In genomic region chr7:101814081-101814995, GRCh38 we compare ENCODE assay signal across 7 cellular contexts. TPM values are rescaled to one million over a fixed set of nuclear protein-coding genes. Genes with fewer than 3 reads are reported as not detected.
DNase-seq lines count a peak whose midpoint lies in the region; ATAC-seq and TF ChIP-seq lines count a peak whose summit lies in the region.

No MANE protein-coding gene starts in this region.

- peak; percentile 85 for ATAC-seq in SK-N-SH treated with all-trans-retinoic acid at 6 μM for 48 hours

- peak overlapping the region; percentile 70 for H3K4me3 ChIP-seq in GM12864 (ENCODE audit: low read depth, low read length)
- peak overlapping the region; percentile 57 for H3K4me3 ChIP-seq in HUES64 (ENCODE audit: low read length)
- H3K4me3 ChIP-seq in adrenal gland: peak overlapping the region in 2 of 4 donors; percentile 47 to 86
- H3K4me3 ChIP-seq in left ventricle myocardium inferior: peak overlapping the region; percentile 92

- no peak for DNase-seq in GM12864 (ENCODE audit: low read depth)
- peak; percentile 46 to 64 (median 52) for DNase-seq in adrenal gland
- DNase-seq in left ventricle myocardium inferior: peak; percentile 51
- peak in 9 of 10 donors; percentile 19 to 92 (median 42) for DNase-seq in posterior cingulate gyrus
- DNase-seq in NCI-H446 treated with DMSO at 0.1 percent for 48 hours (lab: John Stamatoyannopoulos, UW): no peak

- TF ChIP-seq CTCF in GM12864 (IDR thresholded peaks at IDR 0.05; ENCODE audit: low read depth, low read length, missing control alignments) (peak; percentile 43), adrenal gland (IDR thresholded peaks at IDR 0.05) (peak in 3 of 6 experiments; percentile 58 to 66 (median 65)), left ventricle myocardium inferior (IDR thresholded peaks at IDR 0.05; ENCODE audit: borderline replicate concordance) (peak; percentile 73)

- H3K36me3 ChIP-seq in HUES64 (ENCODE audit: insufficient read depth, low read length) (no peaks in the 10 kb centered on the region), adrenal gland (replicated peaks in 1 of 2) (no peaks in the 10 kb centered on the region), left ventricle myocardium inferior (no peaks in the 10 kb centered on the region)

- peaks cover 28% of the 10 kb centered on the region for H3K4me1 ChIP-seq in HUES64 (ENCODE audit: insufficient read depth, low read length)
- peaks cover 0 to 9% of the 10 kb centered on the region in 2 donors for H3K4me1 ChIP-seq in adrenal gland (replicated peaks in 1 of 2)
- H3K4me1 ChIP-seq in left ventricle myocardium inferior: peaks cover 42% of the 10 kb centered on the region

- peak in 1 of 2 donors; percentile 27 for TF ChIP-seq POLR2A in adrenal gland (IDR thresholded peaks at IDR 0.05)

- intact Hi-C loops in adrenal gland (cut with DNase I): loop anchor here (5.0 to 10.0 kb wide), 2 partner anchors 127 to 410 kb away; no protein-coding TSS in a partner anchor
- intact Hi-C loops in left ventricle myocardium inferior (cut with micrococcal nuclease): loop anchor here (5.0 kb wide), 2 partner anchors 127 to 293 kb away; no protein-coding TSS in a partner anchor
- intact Hi-C loops in posterior cingulate gyrus (cut with DNase I): loop anchor here (2.0 kb wide), 1 partner anchor 126 kb away; no protein-coding TSS in a partner anchor

- H3K9ac ChIP-seq in HUES64 (ENCODE audit: low read depth, low read length): peak overlapping the region; percentile 33; the same call in 1 of the 2 replicates

- peaks cover 28% of the 10 kb centered on the region for H3K27me3 ChIP-seq in HUES64 (ENCODE audit: insufficient read depth, low read length)
- no peaks in the 10 kb centered on the region for H3K27me3 ChIP-seq in adrenal gland
- H3K27me3 ChIP-seq in left ventricle myocardium inferior (ENCODE audit: low read depth): no peaks in the 10 kb centered on the region

- H3K9me3 ChIP-seq in HUES64 (ENCODE audit: insufficient read depth, low read depth, low read length) (no peaks in the 10 kb centered on the region), adrenal gland (replicated peaks in 1 of 3) (no peaks in the 10 kb centered on the region), left ventricle myocardium inferior (replicated peaks) (no peaks in the 10 kb centered on the region)

- WGBS in HUES64: under 1% methylated on average over 70 of the region's 74 CpGs
- 0 to 1% (median 1%) methylated on average over 28 to 74 of the region's 74 CpGs for WGBS in adrenal gland, 4 donors

- H3K27ac ChIP-seq in HUES64 (ENCODE audit: low read depth, low read length) (no peak overlapping the region), adrenal gland (peak overlapping the region in 3 of 5 donors; percentile 39 to 90 (median 78)), left ventricle myocardium inferior (replicated peaks) (peak overlapping the region; percentile 82)

TF ChIP-seq in SK-N-SH treated with all-trans-retinoic acid at 6 μM for 48 hours, 23 proteins besides CTCF, POLR2A, EP300 and RAD21 (continues in another document):
- TF ChIP-seq ISL1 (CRISPR knock-in tag; IDR thresholded peaks at IDR 0.05): no peak
- no peak for TF ChIP-seq SNAI2 (CRISPR knock-in tag; IDR thresholded peaks at IDR 0.05)
- TF ChIP-seq, protein P1, sequence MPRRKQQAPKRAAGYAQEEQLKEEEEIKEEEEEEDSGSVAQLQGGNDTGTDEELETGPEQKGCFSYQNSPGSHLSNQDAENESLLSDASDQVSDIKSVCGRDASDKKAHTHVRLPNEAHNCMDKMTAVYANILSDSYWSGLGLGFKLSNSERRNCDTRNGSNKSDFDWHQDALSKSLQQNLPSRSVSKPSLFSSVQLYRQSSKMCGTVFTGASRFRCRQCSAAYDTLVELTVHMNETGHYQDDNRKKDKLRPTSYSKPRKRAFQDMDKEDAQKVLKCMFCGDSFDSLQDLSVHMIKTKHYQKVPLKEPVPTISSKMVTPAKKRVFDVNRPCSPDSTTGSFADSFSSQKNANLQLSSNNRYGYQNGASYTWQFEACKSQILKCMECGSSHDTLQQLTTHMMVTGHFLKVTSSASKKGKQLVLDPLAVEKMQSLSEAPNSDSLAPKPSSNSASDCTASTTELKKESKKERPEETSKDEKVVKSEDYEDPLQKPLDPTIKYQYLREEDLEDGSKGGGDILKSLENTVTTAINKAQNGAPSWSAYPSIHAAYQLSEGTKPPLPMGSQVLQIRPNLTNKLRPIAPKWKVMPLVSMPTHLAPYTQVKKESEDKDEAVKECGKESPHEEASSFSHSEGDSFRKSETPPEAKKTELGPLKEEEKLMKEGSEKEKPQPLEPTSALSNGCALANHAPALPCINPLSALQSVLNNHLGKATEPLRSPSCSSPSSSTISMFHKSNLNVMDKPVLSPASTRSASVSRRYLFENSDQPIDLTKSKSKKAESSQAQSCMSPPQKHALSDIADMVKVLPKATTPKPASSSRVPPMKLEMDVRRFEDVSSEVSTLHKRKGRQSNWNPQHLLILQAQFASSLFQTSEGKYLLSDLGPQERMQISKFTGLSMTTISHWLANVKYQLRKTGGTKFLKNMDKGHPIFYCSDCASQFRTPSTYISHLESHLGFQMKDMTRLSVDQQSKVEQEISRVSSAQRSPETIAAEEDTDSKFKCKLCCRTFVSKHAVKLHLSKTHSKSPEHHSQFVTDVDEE (CRISPR knock-in tag; IDR thresholded peaks at IDR 0.05): peak; percentile 79; the same call in 1 of the 2 replicates
- no peak for TF ChIP-seq TOX (CRISPR knock-in tag; IDR thresholded peaks at IDR 0.05; ENCODE audit: borderline replicate concordance)
- 0 out of 2 replicates have a peak, but pooled peaks have one; percentile 63 for TF ChIP-seq CSDC2 (CRISPR knock-in tag; IDR thresholded peaks at IDR 0.05)
- no peak for TF ChIP-seq OSR1 (CRISPR knock-in tag; IDR thresholded peaks at IDR 0.05)
- no peak for TF ChIP-seq CREB5 (CRISPR knock-in tag; IDR thresholded peaks at IDR 0.05; ENCODE audit: low read depth)
- TF ChIP-seq PATZ1 (CRISPR knock-in tag; IDR thresholded peaks at IDR 0.05; ENCODE audit: borderline replicate concordance): no peak
- peak; percentile 42; the same call in 1 of the 2 replicates for TF ChIP-seq ZFP3 (CRISPR knock-in tag; IDR thresholded peaks at IDR 0.05)
- TF ChIP-seq ESRRG (CRISPR knock-in tag; IDR thresholded peaks at IDR 0.05): 0 out of 2 replicates have a peak, but pooled peaks have one; percentile 20
- TF ChIP-seq, protein P2, sequence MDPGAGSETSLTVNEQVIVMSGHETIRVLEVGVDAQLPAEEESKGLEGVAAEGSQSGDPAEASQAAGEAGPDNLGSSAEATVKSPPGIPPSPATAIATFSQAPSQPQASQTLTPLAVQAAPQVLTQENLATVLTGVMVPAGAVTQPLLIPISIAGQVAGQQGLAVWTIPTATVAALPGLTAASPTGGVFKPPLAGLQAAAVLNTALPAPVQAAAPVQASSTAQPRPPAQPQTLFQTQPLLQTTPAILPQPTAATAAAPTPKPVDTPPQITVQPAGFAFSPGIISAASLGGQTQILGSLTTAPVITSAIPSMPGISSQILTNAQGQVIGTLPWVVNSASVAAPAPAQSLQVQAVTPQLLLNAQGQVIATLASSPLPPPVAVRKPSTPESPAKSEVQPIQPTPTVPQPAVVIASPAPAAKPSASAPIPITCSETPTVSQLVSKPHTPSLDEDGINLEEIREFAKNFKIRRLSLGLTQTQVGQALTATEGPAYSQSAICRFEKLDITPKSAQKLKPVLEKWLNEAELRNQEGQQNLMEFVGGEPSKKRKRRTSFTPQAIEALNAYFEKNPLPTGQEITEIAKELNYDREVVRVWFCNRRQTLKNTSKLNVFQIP (CRISPR knock-in tag; IDR thresholded peaks at IDR 0.05; ENCODE audit: borderline replicate concordance, low read depth): no peak
- TF ChIP-seq TCF4 (CRISPR knock-in tag; IDR thresholded peaks at IDR 0.05; ENCODE audit: borderline replicate concordance): no peak
- no peak for TF ChIP-seq PPARA (CRISPR knock-in tag; IDR thresholded peaks at IDR 0.05; ENCODE audit: borderline replicate concordance)

RNA-seq across cellular contexts. Expression of gene CUX1, which starts 3.1 kb away (rescaled TPM):
- polyA plus RNA-seq in HUES64 (2013, experiment 1 of 2): 24.9 TPM
- polyA plus RNA-seq in HUES64 (2013, experiment 2 of 2): 29.5 TPM
- total RNA-seq in adrenal gland (10 to 100 TPM; 50.6 to 72.6 (median 62.5) TPM), left ventricle myocardium inferior (125 TPM)
- 10 to 100 TPM; 20.6 to 58.4 (median 23.4) TPM for polyA plus RNA-seq in adrenal gland

Comparison
In these comparisons a context has a peak if more than half of its experiments do, and no peak if none do; other contexts are left out.
1. DNase-seq: peak in adrenal gland (7 of 7), left ventricle myocardium inferior (single experiment) and posterior cingulate gyrus (9 of 10); none in GM12864 (single experiment) and NCI-H446 treated with DMSO at 0.1 percent for 48 hours (single experiment).